6 cellular contexts compared by ENCODE assay signal in the genomic region with DNA sequence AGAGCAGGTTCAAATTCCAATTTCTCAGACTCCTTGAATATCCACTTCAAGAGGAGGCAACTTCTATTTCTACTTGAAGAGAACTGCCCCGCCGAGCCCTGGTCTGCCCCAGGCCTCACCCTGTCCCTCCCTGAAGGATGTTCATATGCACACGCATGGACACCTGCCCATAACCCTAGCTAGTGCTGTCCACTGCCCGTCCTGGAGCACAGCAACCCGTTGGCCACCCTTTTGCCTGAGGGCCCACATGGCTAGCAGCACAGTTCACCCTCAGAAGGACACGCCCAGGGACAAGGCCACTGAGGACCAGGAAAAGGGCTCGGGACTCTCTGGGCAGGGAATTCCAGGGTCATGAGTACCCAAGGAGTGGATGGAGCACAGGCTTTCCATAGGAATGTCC.
"Had no signal": no experiment of that assay in that cellular context is flagged by ENCODE, and none has a peak within 500 bp of the region (broad histone marks: within the 10 kb centered on the region; RNA-seq: fewer than 3 reads in every experiment).

No MANE protein-coding gene starts in this region.

- H3K4me2 ChIP-seq: GM23338 had no signal

- H3K4me3 ChIP-seq: GM23338 had no signal

- ATAC-seq: GM23338, HepG2 had no signal

- FAIRE-seq: H1, H54, HepG2 had no signal

- DNase-seq: H9, HCEC 1CT had no signal
